Comparison of ENCODE assay signal across 16 cellular contexts in the genomic region with DNA sequence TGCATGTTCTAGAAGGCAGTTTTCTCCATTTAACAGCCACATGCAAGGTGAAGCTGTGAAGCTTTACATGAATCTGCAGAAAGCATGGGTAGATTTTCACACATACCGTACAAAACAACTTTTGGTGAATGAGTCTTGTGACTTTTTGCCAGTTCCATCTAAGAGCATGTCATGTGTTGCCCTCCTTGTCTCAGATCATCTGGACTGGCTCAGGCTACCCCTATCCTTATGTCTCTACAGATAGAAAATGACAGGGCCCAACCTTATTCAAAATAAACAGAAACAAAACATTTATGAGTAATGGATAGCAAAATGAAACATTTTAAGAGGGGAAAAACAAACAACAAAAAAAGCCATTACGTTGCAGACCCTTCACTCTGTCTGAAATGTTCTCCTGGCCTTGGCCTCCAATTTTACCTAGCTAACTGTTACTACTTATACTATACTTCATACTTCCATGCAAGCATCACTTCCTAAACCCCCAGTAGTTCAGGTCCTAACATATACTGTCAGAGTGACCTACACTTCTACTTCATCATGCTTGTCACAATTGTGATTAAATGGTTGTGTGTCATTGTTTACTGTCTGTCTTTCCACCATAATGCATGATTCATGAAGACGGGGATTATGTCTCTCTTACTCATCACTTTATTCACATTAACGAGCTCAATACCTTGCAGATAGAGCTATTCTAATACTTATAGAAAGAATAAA. TPM values are rescaled to one million over a fixed set of nuclear protein-coding genes. Genes with fewer than 3 reads are reported as not detected.
A peak's percentile ranks its signal among the peaks of the same experiment; 100 is the strongest.
DNase-seq lines count a peak whose midpoint lies in the region; ATAC-seq, FAIRE-seq and TF ChIP-seq lines count a peak whose summit lies in the region.
"Had no signal": no experiment of that assay in that cellular context is flagged by ENCODE, and none has a peak within 500 bp of the region (broad histone marks: within the 10 kb centered on the region; RNA-seq: fewer than 3 reads in every experiment).

No MANE protein-coding gene starts in this region.

- intact Hi-C loops in adrenal gland (cut with DNase I), result no loop called here
- intact Hi-C loops in ovary (cut with DNase I), result no loop called here

- no peak for TF ChIP-seq CTCF in A549 (IDR thresholded peaks at IDR 0.05)
- no peak for TF ChIP-seq CTCF in RWPE2 (IDR thresholded peaks at IDR 0.05; ENCODE audit: poor library complexity, severe bottlenecking)
- TF ChIP-seq CTCF in adrenal gland (IDR thresholded peaks at IDR 0.05), result no peak
- TF ChIP-seq CTCF in ovary (IDR thresholded peaks at IDR 0.05), result no peak

- DNase-seq in A549 (ENCODE audit: low read depth in 1 of 2, low spot score in 1 of 2), result peak; percentile 38 to 84
- DNase-seq in EH (ENCODE audit: low read depth), result peak; percentile 57
- no peak for DNase-seq in RWPE2 (ENCODE audit: low spot score)
- peak; percentile 88 for DNase-seq in epithelial cell of prostate (ENCODE audit: low read depth, low spot score)
- DNase-seq in stimulated activated CD4-positive, alpha-beta T cell treated with anti-CD3 and anti-CD28 coated beads, Interleukin-12 subunit alpha, Interleukin-12 subunit beta, amount 100 ng/mL, for 4 hours, result no peak
- DNase-seq in adrenal gland, result no peak
- DNase-seq in GM12892 (ENCODE audit: insufficient read length), result no peak
- DNase-seq in ovary, result no peak
- DNase-seq: central memory CD4-positive, alpha-beta T cell; midbrain; NCI-H446 treated with DMSO at 0.1 percent for 48 hours; psoas muscle; stimulated activated CD4-positive, alpha-beta T cell treated with anti-CD3 and anti-CD28 coated beads, Interleukin-2, amount 100 ng/mL, for 48 hours; stimulated activated naive CD4-positive, alpha-beta T cell treated with Interleukin-2 at 50 U/mL for 16 hours had no signal

- TF ChIP-seq EP300 in A549 (IDR thresholded peaks at IDR 0.05) (peak; percentile 34 to 62; a peak in 2 of 5 replicates), ovary (IDR thresholded peaks at IDR 0.05) (no peak)

- CTCF ChIA-PET in A549 (lab: Yijun Ruan, JAX), result interaction anchor here (1.0 to 2.2 kb wide), 4 partner anchors 19 to 91 kb away, joined by 3 to 10 read pairs (median 3); no protein-coding TSS in a partner anchor

- 24% methylated on average over 4 of the region's 4 CpGs for WGBS in A549 (ENCODE audit: missing lambda C conversion rate)
- 61 to 74% (median 62%) methylated on average over 4 of the region's 4 CpGs for WGBS in adrenal gland, 4 donors
- WGBS in ovary, 3 donors, result 67 to 83% (median 72%) methylated on average over 4 of the region's 4 CpGs

- H3K36me3 ChIP-seq in RWPE2 (ENCODE audit: low read depth) (no peaks in the 10 kb centered on the region), adrenal gland (replicated peaks in 1 of 2) (no peaks in the 10 kb centered on the region), ovary (no peaks in the 10 kb centered on the region)
- H3K36me3 ChIP-seq: esophagus muscularis mucosa had no signal

- H3K27ac ChIP-seq in A549 (peak overlapping the region; percentile 69 to 76), RWPE2 (ENCODE audit: poor library complexity, severe bottlenecking) (peak overlapping the region; percentile 84), epithelial cell of prostate (peak overlapping the region; percentile 65), adrenal gland (no peak overlapping the region), ovary (no peak overlapping the region)
- H3K27ac ChIP-seq: BLaER1, esophagus muscularis mucosa, psoas muscle had no signal

- H3K4me1 ChIP-seq in A549 (peaks cover 40% of the 10 kb centered on the region), RWPE2 (ENCODE audit: insufficient read depth, poor library complexity, severe bottlenecking) (peaks cover 26% of the 10 kb centered on the region), adrenal gland (replicated peaks in 1 of 2) (peaks cover 0 to 30% of the 10 kb centered on the region in 2 donors), ovary (ENCODE audit: insufficient read depth) (no peaks in the 10 kb centered on the region)
- H3K4me1 ChIP-seq: psoas muscle had no signal

- FAIRE-seq in A549 (lab: Jason Lieb, UNC), result no peak
- no peak for FAIRE-seq in GM12892 (lab: Jason Lieb, UNC)

- TF ChIP-seq RAD21 in A549 (conservative IDR thresholded peaks at IDR 0.05 in 1 of 2, IDR thresholded peaks at IDR 0.05 in 1 of 2), result no peak

- H3K9me3 ChIP-seq in A549 (no peaks in the 10 kb centered on the region), RWPE2 (ENCODE audit: severe bottlenecking) (no peaks in the 10 kb centered on the region), adrenal gland (replicated peaks in 1 of 3) (no peaks in the 10 kb centered on the region), ovary (no peaks in the 10 kb centered on the region)
- H3K9me3 ChIP-seq: esophagus muscularis mucosa, psoas muscle had no signal

- H3K27me3 ChIP-seq in RWPE2 (ENCODE audit: insufficient read depth, poor library complexity, severe bottlenecking), result no peaks in the 10 kb centered on the region
- no peaks in the 10 kb centered on the region for H3K27me3 ChIP-seq in adrenal gland
- H3K27me3 ChIP-seq in ovary, result no peaks in the 10 kb centered on the region
- H3K27me3 ChIP-seq: BLaER1, esophagus muscularis mucosa had no signal

- ATAC-seq in A549, result peak; percentile 94 to 95
- peak; percentile 94 for ATAC-seq in RWPE2 (ENCODE audit: low read depth)
- ATAC-seq: psoas muscle had no signal

- TF ChIP-seq POLR2A in A549 (IDR thresholded peaks at IDR 0.05; ENCODE audit: low read length), result no peak
- TF ChIP-seq POLR2A in adrenal gland (IDR thresholded peaks at IDR 0.05), result no peak
- TF ChIP-seq POLR2A in GM12892 (IDR thresholded peaks at IDR 0.05; ENCODE audit: low read depth, low read length), result no peak
- no peak for TF ChIP-seq POLR2A in ovary (IDR thresholded peaks at IDR 0.05)

- peak overlapping the region; percentile 62 for H3K4me2 ChIP-seq in A549
- H3K4me2 ChIP-seq: BLaER1 had no signal

- H3K4me3 ChIP-seq in A549 (no peak overlapping the region), RWPE2 (ENCODE audit: severe bottlenecking) (no peak overlapping the region), adrenal gland (no peak overlapping the region), ovary (no peak overlapping the region)
- H3K4me3 ChIP-seq: BLaER1, esophagus muscularis mucosa, psoas muscle had no signal

- POLR2A ChIA-PET in A549 (lab: Yijun Ruan, JAX), result no interaction called here

TF ChIP-seq in A549, 52 proteins besides CTCF, POLR2A, EP300 and RAD21 (continues in another document):
- TF ChIP-seq POLR2AphosphoS2 (conservative IDR thresholded peaks at IDR 0.05; ENCODE audit: low read length), result no peak
- TF ChIP-seq, protein P1, sequence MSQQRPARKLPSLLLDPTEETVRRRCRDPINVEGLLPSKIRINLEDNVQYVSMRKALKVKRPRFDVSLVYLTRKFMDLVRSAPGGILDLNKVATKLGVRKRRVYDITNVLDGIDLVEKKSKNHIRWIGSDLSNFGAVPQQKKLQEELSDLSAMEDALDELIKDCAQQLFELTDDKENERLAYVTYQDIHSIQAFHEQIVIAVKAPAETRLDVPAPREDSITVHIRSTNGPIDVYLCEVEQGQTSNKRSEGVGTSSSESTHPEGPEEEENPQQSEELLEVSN (IDR thresholded peaks at IDR 0.05; ENCODE audit: borderline replicate concordance, low read depth), result no peak
- TF ChIP-seq FOSL2 (IDR thresholded peaks at IDR 0.05), result peak; percentile 85
- peak; percentile 96 for TF ChIP-seq FOSL2 (CRISPR knock-in tag; IDR thresholded peaks at IDR 0.05)
- TF ChIP-seq HOXB5 (CRISPR knock-in tag; IDR thresholded peaks at IDR 0.05), result peak; percentile 90; the same call in 1 of the 2 replicates
- TF ChIP-seq CEBPB (IDR thresholded peaks at IDR 0.05), result 0 out of 4 replicates have a peak, but pooled peaks of 1 of the 2 experiments have one; percentile 31
- TF ChIP-seq NFE2L2 (conservative IDR thresholded peaks at IDR 0.05; ENCODE audit: low read length), result peak; percentile 45; the same call in 1 of the 2 replicates
- TF ChIP-seq JUN (IDR thresholded peaks at IDR 0.05), result 0 out of 5 replicates have a peak, but pooled peaks of 1 of the 2 experiments have one; percentile 17
- TF ChIP-seq, protein P2, sequence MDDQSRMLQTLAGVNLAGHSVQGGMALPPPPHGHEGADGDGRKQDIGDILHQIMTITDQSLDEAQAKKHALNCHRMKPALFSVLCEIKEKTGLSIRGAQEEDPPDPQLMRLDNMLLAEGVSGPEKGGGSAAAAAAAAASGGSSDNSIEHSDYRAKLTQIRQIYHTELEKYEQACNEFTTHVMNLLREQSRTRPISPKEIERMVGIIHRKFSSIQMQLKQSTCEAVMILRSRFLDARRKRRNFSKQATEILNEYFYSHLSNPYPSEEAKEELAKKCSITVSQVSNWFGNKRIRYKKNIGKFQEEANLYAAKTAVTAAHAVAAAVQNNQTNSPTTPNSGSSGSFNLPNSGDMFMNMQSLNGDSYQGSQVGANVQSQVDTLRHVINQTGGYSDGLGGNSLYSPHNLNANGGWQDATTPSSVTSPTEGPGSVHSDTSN (IDR thresholded peaks at IDR 0.05), result 0 out of 2 replicates have a peak, but pooled peaks have one; percentile 55
- TF ChIP-seq HOXB13 (CRISPR knock-in tag; IDR thresholded peaks at IDR 0.05; ENCODE audit: low read depth), result no peak
- TF ChIP-seq NPAS2 (CRISPR knock-in tag; IDR thresholded peaks at IDR 0.05; ENCODE audit: borderline replicate concordance), result no peak
- peak; percentile 69 for TF ChIP-seq MAFK (IDR thresholded peaks at IDR 0.05; ENCODE audit: partially characterized antibody)
- TF ChIP-seq, protein P3, sequence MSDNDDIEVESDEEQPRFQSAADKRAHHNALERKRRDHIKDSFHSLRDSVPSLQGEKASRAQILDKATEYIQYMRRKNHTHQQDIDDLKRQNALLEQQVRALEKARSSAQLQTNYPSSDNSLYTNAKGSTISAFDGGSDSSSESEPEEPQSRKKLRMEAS (IDR thresholded peaks at IDR 0.05), result peak; percentile 15; the same call in 1 of the 2 replicates
- TF ChIP-seq MYC (IDR thresholded peaks at IDR 0.05; ENCODE audit: borderline replicate concordance, low read length), result no peak
- TF ChIP-seq JUNB (IDR thresholded peaks at IDR 0.05), result peak; percentile 95
- no peak for TF ChIP-seq KDM1A (IDR thresholded peaks at IDR 0.05; ENCODE audit: low read depth)

RNA-seq across cellular contexts. Expression of gene LRRC8C, which starts 39.0 kb away (rescaled TPM):
- 14.7 and 15.9 TPM in 2 replicates for polyA plus RNA-seq in A549 (2011; rRNA removed)
- 4.0 and 4.8 TPM in 2 replicates for polyA plus RNA-seq in A549 (2012; cell fraction: cytosol; rRNA removed)
- polyA plus RNA-seq in A549 (2012; cell fraction: nucleus; rRNA removed), result 2.8 and 3.6 TPM in 2 replicates
- 5.6 to 6.6 TPM (median 6.3 TPM) in 3 replicates for polyA plus RNA-seq in A549 (2017; fragmentation: RNase III; extraction: RNeasy Plus Mini Kit Qiagen cat#74134 plus additional on column Dnase treatment)
- polyA minus RNA-seq in A549 (2011; rRNA and poly(A)+ RNA removed), result 10.0 and 10.4 TPM in 2 replicates
- total RNA-seq in adrenal gland, result 10 to 100 TPM in 6 of 8 donors, 1 to 10 TPM in 2; 7.5 to 33.6 (median 16.9) TPM
- 10 to 100 TPM in 1 of 3 donors, 1 to 10 TPM in 2; 6.7 to 11.9 (median 9.5) TPM for polyA plus RNA-seq in adrenal gland
- 1.3 TPM for polyA plus RNA-seq in GM12892 (2012; ENCODE audit: missing spikeins)
- 1 to 10 TPM; 5.7 to 9.2 (median 7.2) TPM for total RNA-seq in ovary
- 10 to 100 TPM in 1 of 2 donors, 1 to 10 TPM in 1; 5.6 to 11.1 TPM for polyA plus RNA-seq in ovary

Comparison
In these comparisons a context has a peak if more than half of its experiments do, and no peak if none do; other contexts are left out.
1. DNase-seq: peak in A549 (2 of 2), EH (single experiment) and epithelial cell of prostate (single experiment); none in RWPE2 (single experiment), stimulated activated CD4-positive, alpha-beta T cell treated with anti-CD3 and anti-CD28 coated beads, Interleukin-12 subunit alpha, Interleukin-12 subunit beta, amount 100 ng/mL, for 4 hours (single experiment), adrenal gland (0 of 7), GM12892 (single experiment) and ovary (0 of 5).
2. H3K27ac ChIP-seq: peak in A549 (2 of 2), RWPE2 (single experiment) and epithelial cell of prostate (single experiment); none in adrenal gland (0 of 5) and ovary (0 of 2).